Comparison of ENCODE assay signal across 28 cellular contexts in genomic region chr15:84969257-84969656, GRCh38. TPM values are rescaled to one million over a fixed set of nuclear protein-coding genes. Genes with fewer than 3 reads are reported as not detected.
A peak's percentile ranks its signal among the peaks of the same experiment; 100 is the strongest.
DNase-seq lines count a peak whose midpoint lies in the region; ATAC-seq and TF ChIP-seq lines count a peak whose summit lies in the region.
"Had no signal": no experiment of that assay in that cellular context is flagged by ENCODE, and none has a peak within 500 bp of the region (broad histone marks: within the 10 kb centered on the region; RNA-seq: fewer than 3 reads in every experiment).

No MANE protein-coding gene starts in this region.

- H3K23ac ChIP-seq in mesenchymal stem cell (ENCODE audit: low read length in 2 of 2): no peak overlapping the region
- H3K23ac ChIP-seq in H9 (ENCODE audit: insufficient read length, low read depth, low read length): no peak overlapping the region

- no peaks in the 10 kb centered on the region for H3K23me2 ChIP-seq in H9 (ENCODE audit: insufficient read length, low read depth, low read length, poor library complexity, severe bottlenecking)

- no peaks in the 10 kb centered on the region for H4K20me1 ChIP-seq in H9 (ENCODE audit: control insufficient read depth, insufficient read depth, insufficient read length)

- no peak overlapping the region for H3K56ac ChIP-seq in H9 (ENCODE audit: insufficient read length, low read depth, low read length)

- H2BK15ac ChIP-seq in mesenchymal stem cell (ENCODE audit: low read depth, poor library complexity, severe bottlenecking) (no peak overlapping the region), H9 (ENCODE audit: low read depth, low read length) (no peak overlapping the region)

- H3K4me3 ChIP-seq in dorsolateral prefrontal cortex (no peak overlapping the region), mesenchymal stem cell (ENCODE audit: insufficient read depth in 1 of 2, low read depth in 1 of 2, low read length in 2 of 2) (no peak overlapping the region)
- H3K4me3 ChIP-seq: A549, GM12878 had no signal

- H4K91ac ChIP-seq in mesenchymal stem cell (ENCODE audit: low read length): no peak overlapping the region
- H4K91ac ChIP-seq in H9 (ENCODE audit: insufficient read length, low read depth, low read length): no peak overlapping the region

- TF ChIP-seq CTCF in dorsolateral prefrontal cortex (IDR thresholded peaks at IDR 0.05 in 54 of 56, conservative IDR thresholded peaks at IDR 0.05 in 2 of 56; ENCODE audit: low read depth in 1 of 56, partially characterized antibody in 56 of 56): peak in 1 of 56 donors; percentile 17
- TF ChIP-seq CTCF in H9 (conservative IDR thresholded peaks at IDR 0.05): no peak

- H2BK20ac ChIP-seq in H9 (ENCODE audit: low read depth, low read length, poor library complexity, severe bottlenecking): no peak overlapping the region

- H3K79me1 ChIP-seq in mesenchymal stem cell (replicated peaks; ENCODE audit: low read length, poor library complexity, severe bottlenecking) (no peaks in the 10 kb centered on the region), H9 (ENCODE audit: insufficient read depth, low read depth, low read length, poor library complexity, severe bottlenecking) (no peaks in the 10 kb centered on the region)

- H3K4me2 ChIP-seq in mesenchymal stem cell (ENCODE audit: low read length, poor library complexity, severe bottlenecking) (no peak overlapping the region), H9 (ENCODE audit: insufficient read depth, insufficient read length, low read length) (no peak overlapping the region)
- H3K4me2 ChIP-seq: A549 had no signal

- H2BK5ac ChIP-seq in mesenchymal stem cell (ENCODE audit: low read depth, low read length, poor library complexity, severe bottlenecking) (no peak overlapping the region), H9 (ENCODE audit: insufficient read length, low read length) (no peak overlapping the region)

- peaks cover 4% of the 10 kb centered on the region for H3K9me3 Mint-ChIP-seq in activated T-helper 2 cell treated with anti-CD3 and anti-CD28 coated beads, Interferon-gamma antibody, Interleukin-2, Interleukin-4, amounts not matched to agents 10 μg/mL and 5 μg/mL and 100 μg/mL, durations not matched to agents 14 hours and 24 hours and 36 hours
- H3K9me3 Mint-ChIP-seq in H9: peaks cover 20% of the 10 kb centered on the region in 2 experiments
- H3K9me3 Mint-ChIP-seq: CD8-positive, alpha-beta T cell had no signal

- H3K36me3 Mint-ChIP-seq in activated T-helper 2 cell treated with anti-CD3 and anti-CD28 coated beads, Interferon-gamma antibody, Interleukin-2, Interleukin-4, amounts not matched to agents 10 μg/mL and 5 μg/mL and 100 μg/mL, durations not matched to agents 14 hours and 24 hours and 36 hours (ENCODE audit: low read depth): no peaks in the 10 kb centered on the region
- peaks cover 11 to 23% (median 18%) of the 10 kb centered on the region in 3 experiments for H3K36me3 Mint-ChIP-seq in H9 (ENCODE audit: insufficient read depth in 1 of 3, low read depth in 3 of 3)
- H3K36me3 Mint-ChIP-seq: CD8-positive, alpha-beta T cell had no signal

- peaks cover 14% of the 10 kb centered on the region for H3K27me3 Mint-ChIP-seq in activated T-helper 2 cell treated with anti-CD3 and anti-CD28 coated beads, Interferon-gamma antibody, Interleukin-2, Interleukin-4, amounts not matched to agents 10 μg/mL and 5 μg/mL and 100 μg/mL, durations not matched to agents 14 hours and 24 hours and 36 hours (ENCODE audit: low read depth)
- H3K27me3 Mint-ChIP-seq in H9 (ENCODE audit: low read depth): peaks cover 5% of the 10 kb centered on the region

- H3K36me3 ChIP-seq in mesenchymal stem cell (ENCODE audit: control insufficient read depth in 1 of 2, insufficient read depth in 2 of 2, low read depth in 1 of 2, low read length in 2 of 2): no peaks in the 10 kb centered on the region

- H4K8ac ChIP-seq in mesenchymal stem cell (ENCODE audit: low read length): peak overlapping the region; percentile 4
- no peak overlapping the region for H4K8ac ChIP-seq in H9 (replicated peaks; ENCODE audit: insufficient read length, low read depth, low read length)

- no peak overlapping the region for H3K4ac ChIP-seq in mesenchymal stem cell (ENCODE audit: low read depth in 1 of 2, low read length in 2 of 2)
- H3K4ac ChIP-seq in H9 (ENCODE audit: low read depth, low read length): no peak overlapping the region

- H3K27me3 ChIP-seq in dorsolateral prefrontal cortex (no peaks in the 10 kb centered on the region), mesenchymal stem cell (ENCODE audit: control insufficient read depth in 1 of 2, insufficient read depth in 1 of 2, low read length in 2 of 2) (peaks cover 0 to 8% of the 10 kb centered on the region in 2 experiments), H9 (ENCODE audit: insufficient read depth, low read length) (no peaks in the 10 kb centered on the region)

- H3K9ac ChIP-seq in mesenchymal stem cell (ENCODE audit: low read length) (no peak overlapping the region), H9 (ENCODE audit: extremely low read depth, insufficient read length, low read length) (no peak overlapping the region)

- no peak overlapping the region for H3K18ac ChIP-seq in mesenchymal stem cell (ENCODE audit: low read depth in 1 of 2, low read length in 2 of 2)
- no peak overlapping the region for H3K18ac ChIP-seq in H9 (ENCODE audit: insufficient read length, low read depth, low read length)

- H3K4me3 Mint-ChIP-seq in activated T-helper 2 cell treated with anti-CD3 and anti-CD28 coated beads, Interferon-gamma antibody, Interleukin-2, Interleukin-4, amounts not matched to agents 10 μg/mL and 5 μg/mL and 100 μg/mL, durations not matched to agents 14 hours and 24 hours and 36 hours (ENCODE audit: low read depth): no peak overlapping the region
- no peak overlapping the region for H3K4me3 Mint-ChIP-seq in H9
- H3K4me3 Mint-ChIP-seq: B cell; CD8-positive, alpha-beta T cell had no signal

- 74% methylated on average over 6 of the region's 6 CpGs for WGBS in mesenchymal stem cell
- WGBS in H9 (ENCODE audit: extremely low coverage, insufficient read length, low lambda C conversion rate): no CpG with 5 or more reads among the region's 6 CpGs

- no peak for ATAC-seq in GM21447 (IDR thresholded peaks at IDR 0.05; ENCODE audit: unreplicated experiment)
- ATAC-seq: A549; CD8-positive, alpha-beta T cell; GM12878; Panc1 had no signal

- no peak overlapping the region for H4K5ac ChIP-seq in H9 (ENCODE audit: insufficient read length, low read depth, low read length)

- H3K27ac Mint-ChIP-seq in activated T-helper 2 cell treated with anti-CD3 and anti-CD28 coated beads, Interferon-gamma antibody, Interleukin-2, Interleukin-4, amounts not matched to agents 10 μg/mL and 5 μg/mL and 100 μg/mL, durations not matched to agents 14 hours and 24 hours and 36 hours: no peak overlapping the region
- H3K27ac Mint-ChIP-seq in H9: no peak overlapping the region
- H3K27ac Mint-ChIP-seq: B cell; CD8-positive, alpha-beta T cell had no signal

- H3K14ac ChIP-seq in mesenchymal stem cell (ENCODE audit: low read length in 2 of 2) (no peak overlapping the region), H9 (ENCODE audit: insufficient read depth, low read length) (no peak overlapping the region)

- no peak overlapping the region for H3T11ph ChIP-seq in H9 (ENCODE audit: low read length)

- H2AFZ ChIP-seq in mesenchymal stem cell (ENCODE audit: low read depth, low read length): no peak overlapping the region
- H2AFZ ChIP-seq in H9 (ENCODE audit: low read length): no peak overlapping the region

- peaks cover 4% of the 10 kb centered on the region for H3K4me1 Mint-ChIP-seq in activated T-helper 2 cell treated with anti-CD3 and anti-CD28 coated beads, Interferon-gamma antibody, Interleukin-2, Interleukin-4, amounts not matched to agents 10 μg/mL and 5 μg/mL and 100 μg/mL, durations not matched to agents 14 hours and 24 hours and 36 hours (ENCODE audit: low read depth)
- peaks cover 11 to 12% of the 10 kb centered on the region in 2 experiments for H3K4me1 Mint-ChIP-seq in H9
- H3K4me1 Mint-ChIP-seq: B cell had no signal

- H2BK12ac ChIP-seq in mesenchymal stem cell (ENCODE audit: low read length in 2 of 2) (no peak overlapping the region), H9 (ENCODE audit: insufficient read length, low read depth, low read length) (no peak overlapping the region)

- H3K4me1 ChIP-seq in mesenchymal stem cell (ENCODE audit: control insufficient read depth, insufficient read depth, low read depth, low read length) (no peaks in the 10 kb centered on the region), H9 (ENCODE audit: insufficient read depth, low read length) (peaks cover 6% of the 10 kb centered on the region; the same call in 1 of the 2 replicates)
- H3K4me1 ChIP-seq: A549, Caco-2 had no signal

- H2AK5ac ChIP-seq in mesenchymal stem cell (ENCODE audit: low read length, severe bottlenecking) (no peak overlapping the region), H9 (ENCODE audit: insufficient read length, low read length) (no peak overlapping the region)

- intact Hi-C loops in dorsolateral prefrontal cortex (cut with DNase I): no loop called here
- intact Hi-C loops in activated T-helper 2 cell treated with anti-CD3 and anti-CD28 coated beads, Interferon-gamma antibody, Interleukin-2, Interleukin-4, amounts not matched to agents 10 μg/mL and 5 μg/mL and 100 μg/mL, durations not matched to agents 14 hours and 24 hours and 36 hours (cut with micrococcal nuclease): no loop called here

- H2BK120ac ChIP-seq in mesenchymal stem cell (ENCODE audit: low read depth, low read length) (no peak overlapping the region), H9 (ENCODE audit: low read depth, low read length, poor library complexity, severe bottlenecking) (no peak overlapping the region)

- peaks cover 10% of the 10 kb centered on the region for H3K9me3 ChIP-seq in mesenchymal stem cell (ENCODE audit: control insufficient read depth, low read length)
- peaks cover 5% of the 10 kb centered on the region for H3K9me3 ChIP-seq in H9 (ENCODE audit: control insufficient read depth, low read depth, low read length)
- H3K9me3 ChIP-seq: Caco-2 had no signal

- H3K79me2 ChIP-seq in H9 (ENCODE audit: insufficient read depth, low read length): no peaks in the 10 kb centered on the region

- H3K27ac ChIP-seq in dorsolateral prefrontal cortex (peak overlapping the region in 54 of 59 donors; percentile 4 to 87 (median 70)), mesenchymal stem cell (ENCODE audit: low read length, poor library complexity, severe bottlenecking) (no peak overlapping the region), H9 (ENCODE audit: insufficient read length, low read depth, low read length) (no peak overlapping the region)
- H3K27ac ChIP-seq: A549, C4-2B, RWPE1 had no signal

- peak; percentile 79 for DNase-seq in Ammon's horn (ENCODE audit: low spot score)
- peak in 4 of 10 donors; percentile 50 to 58 (median 54) for DNase-seq in dorsolateral prefrontal cortex
- no peak for DNase-seq in mesenchymal stem cell
- peak; percentile 73 for DNase-seq in pons (ENCODE audit: low spot score)
- no peak for DNase-seq in activated T-helper 2 cell treated with anti-CD3 and anti-CD28 coated beads, Interferon-gamma antibody, Interleukin-2, Interleukin-4, amounts not matched to agents 10 μg/mL and 5 μg/mL and 100 μg/mL, durations not matched to agents 14 hours and 24 hours and 36 hours (ENCODE audit: low spot score)
- DNase-seq in H9: no peak
- no peak for DNase-seq in DMS153 treated with DMSO at 0.1 percent for 48 hours (lab: John Stamatoyannopoulos, UW; ENCODE audit: unreplicated experiment)
- DNase-seq: Caco-2; CD8-positive, alpha-beta T cell; DMS79; EL; GDM1; GOT3; HCEC 1CT; NCI-H1105; NCI-H146; NCI-H1930; NCI-H446; NCI-H524 treated with DMSO at 0.1 percent for 48 hours; NCI-H774; SHP77 had no signal

RNA-seq across cellular contexts. Expression of gene PDE8A, which starts 12.4 kb away (rescaled TPM):
- total RNA-seq in dorsolateral prefrontal cortex: 100 to 1,000 TPM in 47 of 120 experiments, 10 to 100 TPM in 73; 30.4 to 316 (median 86.1) TPM
- polyA plus RNA-seq in mesenchymal stem cell (2013, experiment 1 of 2): 35.2 TPM
- polyA plus RNA-seq in mesenchymal stem cell (2013, experiment 2 of 2): 34.9 TPM
- total RNA-seq in activated T-helper 2 cell treated with anti-CD3 and anti-CD28 coated beads, Interferon-gamma antibody, Interleukin-2, Interleukin-4, amounts not matched to agents 10 μg/mL and 5 μg/mL and 100 μg/mL, durations not matched to agents 14 hours and 24 hours and 36 hours: 20.4 and 24.2 TPM in 2 replicates
- 7.5 and 9.3 TPM in 2 replicates for total RNA-seq in H9 (2021)

Comparison
In these comparisons a context has a peak if more than half of its experiments do, and no peak if none do; other contexts are left out.
1. DNase-seq: peak in Ammon's horn (single experiment) and pons (single experiment); none in mesenchymal stem cell (single experiment), activated T-helper 2 cell treated with anti-CD3 and anti-CD28 coated beads, Interferon-gamma antibody, Interleukin-2, Interleukin-4, amounts not matched to agents 10 μg/mL and 5 μg/mL and 100 μg/mL, durations not matched to agents 14 hours and 24 hours and 36 hours (single experiment), H9 (single experiment) and DMS153 treated with DMSO at 0.1 percent for 48 hours (single experiment).
2. H3K27ac ChIP-seq: peak in dorsolateral prefrontal cortex (54 of 59); none in mesenchymal stem cell (single experiment) and H9 (single experiment).